In genomic region chr19:12884926-12885748, GRCh38 we compare ENCODE assay signal across 8 cellular contexts. TPM values are rescaled to one million over a fixed set of nuclear protein-coding genes. Genes with fewer than 3 reads are reported as not detected.
DNase-seq lines count a peak whose midpoint lies in the region; ATAC-seq and TF ChIP-seq lines count a peak whose summit lies in the region.

No MANE protein-coding gene starts in this region.

- H3K27me3 ChIP-seq in stomach smooth muscle (ENCODE audit: control insufficient read depth in 1 of 2, insufficient read depth in 2 of 2, low read length in 2 of 2): peaks cover 3 to 15% of the 10 kb centered on the region in 2 donors

- H3K4me3 Mint-ChIP-seq in activated T-cell treated with anti-CD3 and anti-CD28 coated beads, Interleukin-2, amount 50 U/mL, for 4 hours: peak overlapping the region; percentile 83
- H3K4me3 Mint-ChIP-seq in neural crest cell: peak overlapping the region; percentile 15

- peaks cover 19% of the 10 kb centered on the region for H3K4me1 Mint-ChIP-seq in activated T-cell treated with anti-CD3 and anti-CD28 coated beads, Interleukin-2, amount 50 U/mL, for 4 hours (ENCODE audit: low read depth)
- H3K4me1 Mint-ChIP-seq in neural crest cell: peaks cover 17% of the 10 kb centered on the region

- H3K27me3 Mint-ChIP-seq in activated T-cell treated with anti-CD3 and anti-CD28 coated beads, Interleukin-2, amount 50 U/mL, for 4 hours (ENCODE audit: low read depth): no peaks in the 10 kb centered on the region
- H3K27me3 Mint-ChIP-seq in neural crest cell (ENCODE audit: low read depth): peaks cover 76% of the 10 kb centered on the region

- ATAC-seq in activated T-cell treated with anti-CD3 and anti-CD28 coated beads, Interleukin-2, amount 50 U/mL, for 4 hours: peak; percentile 72 to 75

- no peaks in the 10 kb centered on the region for H3K36me3 Mint-ChIP-seq in activated T-cell treated with anti-CD3 and anti-CD28 coated beads, Interleukin-2, amount 50 U/mL, for 4 hours (ENCODE audit: insufficient read depth)
- H3K36me3 Mint-ChIP-seq in neural crest cell (ENCODE audit: low read depth): no peaks in the 10 kb centered on the region

- H3K27ac Mint-ChIP-seq in neural crest cell (ENCODE audit: unreplicated experiment): no peak overlapping the region

- H3K36me3 ChIP-seq in stomach smooth muscle (ENCODE audit: control insufficient read depth in 2 of 2, insufficient read depth in 2 of 2, low read length in 2 of 2): no peaks in the 10 kb centered on the region

- no peak overlapping the region for H3K9ac ChIP-seq in stomach smooth muscle (ENCODE audit: low read length in 2 of 2)

- H3K9me3 ChIP-seq in stomach smooth muscle (ENCODE audit: control insufficient read depth in 2 of 2, low read length in 2 of 2): no peaks in the 10 kb centered on the region

- peaks cover 25% of the 10 kb centered on the region for H3K4me1 ChIP-seq in stomach smooth muscle (ENCODE audit: control insufficient read depth, insufficient read depth, low read length)

- TF ChIP-seq CTCF in HFF-Myc (IDR thresholded peaks at IDR 0.05; ENCODE audit: low read depth, low read length, missing control alignments) (peak; percentile 66), fibroblast of mammary gland (conservative IDR thresholded peaks at IDR 0.05; ENCODE audit: control insufficient read depth, insufficient read depth, low read depth, low read length) (peak; percentile 39), neural crest cell (conservative IDR thresholded peaks at IDR 0.05) (peak; percentile 59)

- no peaks in the 10 kb centered on the region for H3K9me3 Mint-ChIP-seq in activated T-cell treated with anti-CD3 and anti-CD28 coated beads, Interleukin-2, amount 50 U/mL, for 4 hours
- no peaks in the 10 kb centered on the region for H3K9me3 Mint-ChIP-seq in neural crest cell

- H3K27ac ChIP-seq in stomach smooth muscle (ENCODE audit: low read length): no peak overlapping the region

- H3K4me3 ChIP-seq in HFF-Myc (replicated peaks; ENCODE audit: low read depth, low read length): peak overlapping the region; percentile 17
- peak overlapping the region; percentile 7 for H3K4me3 ChIP-seq in fibroblast of mammary gland (ENCODE audit: control insufficient read depth, low read depth, low read length)
- peak overlapping the region; percentile 24 to 66 for H3K4me3 ChIP-seq in stomach smooth muscle (ENCODE audit: low read length in 2 of 2)

- DNase-seq in AML-193 (lab: John Stamatoyannopoulos, UW) (peak; percentile 43 to 68), HFF-Myc (ENCODE audit: extremely low read depth, low read depth) (no peak), NOMO-1 treated with dmso at 0.1 percent for 144 hours (lab: John Stamatoyannopoulos, UW; ENCODE audit: unreplicated experiment) (peak; percentile 49), fibroblast of mammary gland (ENCODE audit: low read depth) (peak; percentile 46), neural crest cell (ENCODE audit: low read depth, low spot score) (peak; percentile 48), NK-92 (lab: John Stamatoyannopoulos, UW; ENCODE audit: unreplicated experiment) (no peak)
- peak; percentile 84 for DNase-seq in activated T-cell treated with anti-CD3 and anti-CD28 coated beads, Interleukin-2, amount 50 U/mL, for 4 hours

RNA-seq across cellular contexts. Expression of gene KLF1, which starts 1.9 kb away (rescaled TPM):
- total RNA-seq in activated T-cell treated with anti-CD3 and anti-CD28 coated beads, Interleukin-2, amount 50 U/mL, for 4 hours: under 1 TPM; 0.55 to 0.92 (median 0.68) TPM
- total RNA-seq in neural crest cell: 0.18 TPM in 1 of 2 replicates, not detected in the other

RNA-seq across cellular contexts. Expression of gene DNASE2, which starts 3.9 kb away (rescaled TPM):
- total RNA-seq in activated T-cell treated with anti-CD3 and anti-CD28 coated beads, Interleukin-2, amount 50 U/mL, for 4 hours: 10 to 100 TPM; 14.3 to 19.5 (median 15.9) TPM
- total RNA-seq in neural crest cell: 8.6 and 11.2 TPM in 2 replicates

RNA-seq across cellular contexts. Expression of gene GCDH, which starts 5.8 kb away (rescaled TPM):
- total RNA-seq in activated T-cell treated with anti-CD3 and anti-CD28 coated beads, Interleukin-2, amount 50 U/mL, for 4 hours: 10 to 100 TPM; 60.1 to 85.8 (median 72.8) TPM
- total RNA-seq in neural crest cell: 46.7 and 48.3 TPM in 2 replicates

RNA-seq across cellular contexts. Expression of gene SYCE2, which starts 34.0 kb away (rescaled TPM):
- total RNA-seq in activated T-cell treated with anti-CD3 and anti-CD28 coated beads, Interleukin-2, amount 50 U/mL, for 4 hours: under 1 TPM; 0.53 to 0.91 (median 0.87) TPM
- total RNA-seq in neural crest cell: 1.4 and 2.0 TPM in 2 replicates

RNA-seq across cellular contexts. Expression of gene MAST1, which starts 46.8 kb away (rescaled TPM):
- 1 to 10 TPM in 1 of 3 donors, under 1 TPM in 2; 0.37 to 1.0 (median 0.38) TPM for total RNA-seq in activated T-cell treated with anti-CD3 and anti-CD28 coated beads, Interleukin-2, amount 50 U/mL, for 4 hours
- total RNA-seq in neural crest cell: 16.7 and 17.7 TPM in 2 replicates

Comparison
In these comparisons a context has a peak if more than half of its experiments do, and no peak if none do; other contexts are left out.
1. DNase-seq: peak in AML-193 (2 of 2), NOMO-1 treated with dmso at 0.1 percent for 144 hours (single experiment), activated T-cell treated with anti-CD3 and anti-CD28 coated beads, Interleukin-2, amount 50 U/mL, for 4 hours (single experiment), fibroblast of mammary gland (single experiment) and neural crest cell (single experiment); none in HFF-Myc (single experiment) and NK-92 (single experiment).
2. Peak in every context shown above with its lines, with median percentiles within 50 percentile points of each other: H3K4me3 ChIP-seq and CTCF ChIP-seq.